ENCODE assay signal across 12 cellular contexts in genomic region chr6:142542704-142543233, GRCh38.
DNase-seq lines count a peak whose midpoint lies in the region; ATAC-seq and TF ChIP-seq lines count a peak whose summit lies in the region.
"Had no signal": no experiment of that assay in that cellular context is flagged by ENCODE, and none has a peak within 500 bp of the region (broad histone marks: within the 10 kb centered on the region; RNA-seq: fewer than 3 reads in every experiment).

No MANE protein-coding gene starts in this region.

- peaks cover 0 to 6% (median 0%) of the 10 kb centered on the region in 11 donors for H3K9me3 Mint-ChIP-seq in naive thymus-derived CD4-positive, alpha-beta T cell
- peaks cover 4% of the 10 kb centered on the region for H3K9me3 Mint-ChIP-seq in stimulated activated effector memory CD8-positive, alpha-beta T cell treated with anti-CD3 and anti-CD28 coated beads, Interleukin-12 subunit alpha, Interleukin-12 subunit beta, amount 100 ng/mL, for 72 hours

- intact Hi-C loops in naive thymus-derived CD4-positive, alpha-beta T cell (cut with micrococcal nuclease): no loop called here

- H3K27ac ChIP-seq in SK-N-SH (ENCODE audit: low read depth in 2 of 2, low read length in 1 of 2): no peak overlapping the region
- H3K27ac ChIP-seq in naive thymus-derived CD4-positive, alpha-beta T cell (ENCODE audit: low read depth, low read length): no peak overlapping the region

- H3K9me2 ChIP-seq in SK-N-SH: no peaks in the 10 kb centered on the region

- H4K20me1 ChIP-seq in SK-N-SH (ENCODE audit: insufficient read depth): no peaks in the 10 kb centered on the region

- POLR2A ChIA-PET in SK-N-SH (lab: Yijun Ruan, JAX): no interaction called here
- POLR2A ChIA-PET in naive thymus-derived CD4-positive, alpha-beta T cell (lab: Charles Lee): no interaction called here

- TF ChIP-seq EP300 in SK-N-SH (IDR thresholded peaks at IDR 0.05; ENCODE audit: borderline replicate concordance in 1 of 2, low read depth in 1 of 2, low read length in 1 of 2): no peak

- no peak for TF ChIP-seq CTCF in SK-N-SH (IDR thresholded peaks at IDR 0.05)
- no peak for TF ChIP-seq CTCF in fibroblast of villous mesenchyme (IDR thresholded peaks at IDR 0.05; ENCODE audit: insufficient read depth, low read depth, low read length)

- H3K27me3 Mint-ChIP-seq in naive thymus-derived CD4-positive, alpha-beta T cell: no peaks in the 10 kb centered on the region

- ATAC-seq in naive thymus-derived CD4-positive, alpha-beta T cell: no peak
- ATAC-seq in stimulated activated effector memory CD8-positive, alpha-beta T cell treated with anti-CD3 and anti-CD28 coated beads, Interleukin-12 subunit alpha, Interleukin-12 subunit beta, amount 100 ng/mL, for 72 hours: no peak

- H3F3A ChIP-seq in SK-N-SH (replicated peaks; ENCODE audit: insufficient read depth): no peaks in the 10 kb centered on the region

- H3K4me3 ChIP-seq in SK-N-SH (ENCODE audit: low read depth in 2 of 2, low read length in 1 of 2) (no peak overlapping the region), fibroblast of villous mesenchyme (ENCODE audit: low read depth, low read length) (no peak overlapping the region)
- H3K4me3 ChIP-seq in naive thymus-derived CD4-positive, alpha-beta T cell (ENCODE audit: low read length): no peak overlapping the region

- no peaks in the 10 kb centered on the region for H3K4me1 ChIP-seq in SK-N-SH (ENCODE audit: control insufficient read depth in 1 of 2, insufficient read depth in 2 of 2, low read depth in 1 of 2, low read length in 1 of 2)
- H3K4me1 ChIP-seq in naive thymus-derived CD4-positive, alpha-beta T cell (ENCODE audit: control insufficient read depth in 2 of 2, insufficient read depth in 2 of 2, low read length in 2 of 2): peaks cover 0 to 24% of the 10 kb centered on the region in 2 donors

- no peak overlapping the region for H3K4me2 ChIP-seq in SK-N-SH

- H2AFZ ChIP-seq in SK-N-SH (ENCODE audit: low read depth): peak overlapping the region; percentile 65

- H3K27ac Mint-ChIP-seq in naive thymus-derived CD4-positive, alpha-beta T cell: peak overlapping the region in 2 of 9 donors; percentile 28 to 33
- no peak overlapping the region for H3K27ac Mint-ChIP-seq in stimulated activated effector memory CD8-positive, alpha-beta T cell treated with anti-CD3 and anti-CD28 coated beads, Interleukin-12 subunit alpha, Interleukin-12 subunit beta, amount 100 ng/mL, for 72 hours
- H3K27ac Mint-ChIP-seq: mesothelial cell of epicardium had no signal

- H3K36me3 Mint-ChIP-seq in naive thymus-derived CD4-positive, alpha-beta T cell: no peaks in the 10 kb centered on the region
- no peaks in the 10 kb centered on the region for H3K36me3 Mint-ChIP-seq in stimulated activated effector memory CD8-positive, alpha-beta T cell treated with anti-CD3 and anti-CD28 coated beads, Interleukin-12 subunit alpha, Interleukin-12 subunit beta, amount 100 ng/mL, for 72 hours
- H3K36me3 Mint-ChIP-seq: mesothelial cell of epicardium had no signal

- no peak overlapping the region for H3K9ac ChIP-seq in SK-N-SH

- CTCF ChIA-PET in SK-N-SH (lab: Yijun Ruan, JAX): no interaction called here
- CTCF ChIA-PET in naive thymus-derived CD4-positive, alpha-beta T cell (lab: Charles Lee): no interaction called here

- H3K4me3 Mint-ChIP-seq in naive thymus-derived CD4-positive, alpha-beta T cell: no peak overlapping the region
- H3K4me3 Mint-ChIP-seq in stimulated activated effector memory CD8-positive, alpha-beta T cell treated with anti-CD3 and anti-CD28 coated beads, Interleukin-12 subunit alpha, Interleukin-12 subunit beta, amount 100 ng/mL, for 72 hours: no peak overlapping the region
- H3K4me3 Mint-ChIP-seq: mesothelial cell of epicardium had no signal

- DNase-seq in ELR (ENCODE audit: low read depth) (peak; percentile 91), SK-N-SH (no peak), fibroblast of villous mesenchyme (ENCODE audit: low read depth) (peak; percentile 75), renal cortical epithelial cell (ENCODE audit: low read depth) (peak; percentile 61), hypothalamus (lab: John Stamatoyannopoulos, UW) (no peak), DMS79 treated with DMSO at 0.1 percent for 48 hours (lab: John Stamatoyannopoulos, UW) (no peak)
- DNase-seq in naive thymus-derived CD4-positive, alpha-beta T cell: no peak
- no peak for DNase-seq in stimulated activated effector memory CD8-positive, alpha-beta T cell treated with anti-CD3 and anti-CD28 coated beads, Interleukin-12 subunit alpha, Interleukin-12 subunit beta, amount 100 ng/mL, for 72 hours (ENCODE audit: low spot score in 2 of 2)
- DNase-seq: effector memory CD4-positive, alpha-beta T cell; NCI-H82; T-helper 9 cell had no signal

- H3K79me2 ChIP-seq in SK-N-SH (ENCODE audit: insufficient read depth): no peaks in the 10 kb centered on the region

- H3K4me1 Mint-ChIP-seq in naive thymus-derived CD4-positive, alpha-beta T cell: peaks cover 9 to 56% (median 23%) of the 10 kb centered on the region in 7 donors
- peaks cover 5% of the 10 kb centered on the region for H3K4me1 Mint-ChIP-seq in stimulated activated effector memory CD8-positive, alpha-beta T cell treated with anti-CD3 and anti-CD28 coated beads, Interleukin-12 subunit alpha, Interleukin-12 subunit beta, amount 100 ng/mL, for 72 hours

- H3K27me3 ChIP-seq in SK-N-SH (ENCODE audit: insufficient read depth): no peaks in the 10 kb centered on the region
- no peaks in the 10 kb centered on the region for H3K27me3 ChIP-seq in naive thymus-derived CD4-positive, alpha-beta T cell (ENCODE audit: control insufficient read depth in 2 of 2, insufficient read depth in 2 of 2, low read length in 2 of 2)

- no peaks in the 10 kb centered on the region for H3K9me3 ChIP-seq in SK-N-SH
- no peaks in the 10 kb centered on the region for H3K9me3 ChIP-seq in naive thymus-derived CD4-positive, alpha-beta T cell (ENCODE audit: control insufficient read depth in 2 of 3, low read length in 3 of 3)

- WGBS in SK-N-SH (ENCODE audit: low lambda C conversion rate): 76% methylated on average over 14 of the region's 14 CpGs

- TF ChIP-seq RAD21 in SK-N-SH (IDR thresholded peaks at IDR 0.05; ENCODE audit: low read length): no peak

- H3K36me3 ChIP-seq in SK-N-SH (replicated peaks in 1 of 2; ENCODE audit: control insufficient read depth in 1 of 2, insufficient read depth in 2 of 2, low read length in 1 of 2): no peaks in the 10 kb centered on the region
- H3K36me3 ChIP-seq in naive thymus-derived CD4-positive, alpha-beta T cell (ENCODE audit: control insufficient read depth in 2 of 3, insufficient read depth in 3 of 3, low read length in 3 of 3): no peaks in the 10 kb centered on the region

TF ChIP-seq in SK-N-SH, 30 proteins besides CTCF, POLR2A, EP300 and RAD21:
- TF ChIP-seq RXRA (IDR thresholded peaks at IDR 0.05; ENCODE audit: borderline replicate concordance, low read depth) (no peak), ELF1 (IDR thresholded peaks at IDR 0.05) (peak; percentile 54; the same call in 1 of the 2 replicates), GATA2 (CRISPR knock-in tag; IDR thresholded peaks at IDR 0.05) (no peak), NFIC (IDR thresholded peaks at IDR 0.05; ENCODE audit: borderline replicate concordance) (peak; percentile 19; the same call in 1 of the 2 replicates), FOSL2 (IDR thresholded peaks at IDR 0.05; ENCODE audit: borderline replicate concordance, low read depth) (peak; percentile 22; the same call in 1 of the 2 replicates), NRF1 (IDR thresholded peaks at IDR 0.05; ENCODE audit: low read depth, low read length) (no peak)
- TF ChIP-seq, protein P1, sequence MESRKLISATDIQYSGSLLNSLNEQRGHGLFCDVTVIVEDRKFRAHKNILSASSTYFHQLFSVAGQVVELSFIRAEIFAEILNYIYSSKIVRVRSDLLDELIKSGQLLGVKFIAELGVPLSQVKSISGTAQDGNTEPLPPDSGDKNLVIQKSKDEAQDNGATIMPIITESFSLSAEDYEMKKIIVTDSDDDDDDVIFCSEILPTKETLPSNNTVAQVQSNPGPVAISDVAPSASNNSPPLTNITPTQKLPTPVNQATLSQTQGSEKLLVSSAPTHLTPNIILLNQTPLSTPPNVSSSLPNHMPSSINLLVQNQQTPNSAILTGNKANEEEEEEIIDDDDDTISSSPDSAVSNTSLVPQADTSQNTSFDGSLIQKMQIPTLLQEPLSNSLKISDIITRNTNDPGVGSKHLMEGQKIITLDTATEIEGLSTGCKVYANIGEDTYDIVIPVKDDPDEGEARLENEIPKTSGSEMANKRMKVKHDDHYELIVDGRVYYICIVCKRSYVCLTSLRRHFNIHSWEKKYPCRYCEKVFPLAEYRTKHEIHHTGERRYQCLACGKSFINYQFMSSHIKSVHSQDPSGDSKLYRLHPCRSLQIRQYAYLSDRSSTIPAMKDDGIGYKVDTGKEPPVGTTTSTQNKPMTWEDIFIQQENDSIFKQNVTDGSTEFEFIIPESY (IDR thresholded peaks at IDR 0.05; ENCODE audit: borderline replicate concordance, low read depth): no peak

Comparison
In these comparisons a context has a peak if more than half of its experiments do, and no peak if none do; other contexts are left out.
1. DNase-seq: peak in ELR (single experiment), fibroblast of villous mesenchyme (single experiment) and renal cortical epithelial cell (single experiment); none in SK-N-SH (single experiment), hypothalamus (0 of 51), DMS79 treated with DMSO at 0.1 percent for 48 hours (single experiment), naive thymus-derived CD4-positive, alpha-beta T cell (0 of 9) and stimulated activated effector memory CD8-positive, alpha-beta T cell treated with anti-CD3 and anti-CD28 coated beads, Interleukin-12 subunit alpha, Interleukin-12 subunit beta, amount 100 ng/mL, for 72 hours (0 of 2).